26 cellular contexts compared by ENCODE assay signal in the genomic region with DNA sequence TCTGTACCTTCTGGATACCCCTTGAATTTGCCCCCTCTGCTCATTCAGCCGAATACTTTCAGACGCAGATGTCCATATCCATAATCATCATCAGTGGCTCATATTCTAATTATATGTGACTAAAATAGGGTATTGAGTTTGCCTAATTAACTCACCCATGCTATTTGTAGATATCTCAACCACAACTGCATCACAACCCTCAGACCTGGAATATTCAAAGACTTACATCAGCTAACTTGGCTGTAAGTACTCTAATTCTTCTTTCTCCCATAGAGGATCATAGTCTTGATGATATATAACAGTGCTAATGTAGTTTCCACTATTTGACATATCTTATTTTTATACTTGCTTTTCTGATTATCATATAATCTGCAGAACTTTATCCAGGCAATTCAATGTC. TPM values are rescaled to one million over a fixed set of nuclear protein-coding genes. Genes with fewer than 3 reads are reported as not detected.
"Had no signal": no experiment of that assay in that cellular context is flagged by ENCODE, and none has a peak within 500 bp of the region (broad histone marks: within the 10 kb centered on the region; RNA-seq: fewer than 3 reads in every experiment).

No MANE protein-coding gene starts in this region.

- H3K4me2 ChIP-seq: smooth muscle cell had no signal

- H3K4me3 ChIP-seq: heart left ventricle, smooth muscle cell, testis, upper lobe of right lung had no signal

- H3K36me3 ChIP-seq: brain microvascular endothelial cell, heart left ventricle, upper lobe of right lung, WERI-Rb-1 had no signal

- H3K27ac Mint-ChIP-seq: activated naive CD8-positive, alpha-beta T cell treated with anti-CD3 and anti-CD28 coated beads for 36 hours; activated T-helper 17 cell treated with anti-CD3 and anti-CD28 coated beads, Interleukin-2, amount 50 U/mL, for 72 hours; nephron progenitor cell had no signal

- H3K9ac ChIP-seq: parathyroid adenoma had no signal

- H3K9me3 ChIP-seq: heart left ventricle, testis, upper lobe of right lung had no signal

- H3K27me3 ChIP-seq: brain microvascular endothelial cell, heart left ventricle, testis, upper lobe of right lung had no signal

- H3K36me3 Mint-ChIP-seq: activated naive CD8-positive, alpha-beta T cell treated with anti-CD3 and anti-CD28 coated beads for 36 hours had no signal

- H3K79me2 ChIP-seq: parathyroid adenoma had no signal

- H2AFZ ChIP-seq: parathyroid adenoma had no signal

- H3K4me1 ChIP-seq: parathyroid adenoma, testis, upper lobe of right lung had no signal

- H3K27ac ChIP-seq: brain microvascular endothelial cell, parathyroid adenoma, testis, upper lobe of right lung, WERI-Rb-1 had no signal

- DNase-seq: activated CD4-positive, CD25-positive, alpha-beta regulatory T cell treated with anti-CD3 and anti-CD28 coated beads, Interleukin-2, amount 50 U/mL, for 72 hours; activated naive CD4-positive, alpha-beta T cell treated with Interleukin-2 at 50 U/mL for 16 hours; activated naive CD8-positive, alpha-beta T cell treated with anti-CD3 and anti-CD28 coated beads for 36 hours; activated T-cell treated with anti-CD3 and anti-CD28 coated beads, Interleukin-2, amount 50 U/mL, for 1 hour; central memory CD4-positive, alpha-beta T cell; effector memory CD4-positive, alpha-beta T cell; nephron progenitor cell; stimulated activated CD4-positive, alpha-beta T cell treated with anti-CD3 and anti-CD28 coated beads, Interleukin-4, amount 100 ng/mL, for 1 hour; stimulated activated naive CD4-positive, alpha-beta T cell; T-helper 1 cell; upper lobe of right lung; WERI-Rb-1 had no signal

- H3K9me3 Mint-ChIP-seq: activated naive CD8-positive, alpha-beta T cell treated with anti-CD3 and anti-CD28 coated beads for 36 hours; activated T-helper 17 cell treated with anti-CD3 and anti-CD28 coated beads, Interleukin-2, amount 50 U/mL, for 72 hours; nephron progenitor cell had no signal

- H3K4me1 Mint-ChIP-seq: nephron progenitor cell had no signal

- H3K4me3 Mint-ChIP-seq: activated naive CD8-positive, alpha-beta T cell treated with anti-CD3 and anti-CD28 coated beads for 36 hours; activated T-helper 17 cell treated with anti-CD3 and anti-CD28 coated beads, Interleukin-2, amount 50 U/mL, for 72 hours; nephron progenitor cell had no signal

RNA-seq across cellular contexts. Expression of a gene that starts 35.8 kb away (rescaled TPM):
- total RNA-seq: activated naive CD8-positive, alpha-beta T cell treated with anti-CD3 and anti-CD28 coated beads for 36 hours; activated T-helper 17 cell treated with anti-CD3 and anti-CD28 coated beads, Interleukin-2, amount 50 U/mL, for 72 hours; dermis microvascular lymphatic vessel endothelial cell; endothelial cell of umbilical vein; esophagus mucosa; fibroblast of villous mesenchyme; heart left ventricle; liver; mononuclear cell; pulmonary artery endothelial cell; sciatic nerve; smooth muscle cell; upper lobe of right lung had no signal
- polyA plus RNA-seq: endothelial cell of umbilical vein, heart left ventricle, liver, smooth muscle cell had no signal
